Comparison of ENCODE assay signal across 14 cellular contexts in the genomic region with DNA sequence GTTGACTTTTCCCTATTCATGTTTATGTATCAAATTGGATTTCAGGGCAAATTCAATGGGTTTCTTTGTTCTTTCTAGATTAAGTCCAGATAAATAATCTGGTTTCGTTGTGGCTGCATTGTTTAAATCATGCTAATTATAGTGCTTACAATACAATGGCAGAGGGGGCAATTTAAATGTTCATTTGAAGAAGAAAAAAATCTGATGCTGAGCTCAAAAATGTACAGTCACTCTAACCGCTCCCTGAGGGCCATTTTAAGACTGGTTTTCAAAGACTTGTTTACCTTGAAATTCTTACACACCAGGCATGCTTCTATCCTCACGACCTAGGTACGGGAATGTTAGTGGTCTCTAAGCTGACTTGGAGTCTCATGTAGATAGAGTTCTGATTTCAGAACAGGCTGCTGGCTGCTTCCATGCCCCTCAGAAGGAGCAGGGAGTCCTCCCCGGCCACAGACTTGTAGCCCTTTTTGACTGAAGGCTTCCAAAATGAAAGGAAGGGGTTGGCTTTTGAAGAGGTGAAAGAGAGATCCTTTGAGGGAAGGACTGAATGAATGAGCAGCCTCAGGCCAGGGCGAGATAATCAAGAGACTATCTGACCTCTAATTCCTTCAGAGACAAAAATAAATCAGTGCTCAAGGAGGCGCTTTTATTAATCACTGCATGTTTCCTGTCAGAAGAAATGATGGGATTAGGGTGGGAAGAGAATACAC.
A peak's percentile ranks its signal among the peaks of the same experiment; 100 is the strongest.
DNase-seq lines count a peak whose midpoint lies in the region; FAIRE-seq and TF ChIP-seq lines count a peak whose summit lies in the region.
"Had no signal": no experiment of that assay in that cellular context is flagged by ENCODE, and none has a peak within 500 bp of the region (broad histone marks: within the 10 kb centered on the region; RNA-seq: fewer than 3 reads in every experiment).

No MANE protein-coding gene starts in this region.

- no peaks in the 10 kb centered on the region for H3K36me3 Mint-ChIP-seq in activated CD4-positive, alpha-beta T cell treated with anti-CD3 and anti-CD28 coated beads, Interleukin-2, amount 10 ng/mL, durations not matched to agents 24 days and 14 days (ENCODE audit: low read depth)

- H3K27ac Mint-ChIP-seq in activated CD4-positive, alpha-beta T cell treated with anti-CD3 and anti-CD28 coated beads, Interleukin-2, amount 10 ng/mL, durations not matched to agents 24 days and 14 days: peak overlapping the region; percentile 30

- no peaks in the 10 kb centered on the region for H3K27me3 ChIP-seq in fibroblast of lung (ENCODE audit: control insufficient read depth, insufficient read depth, low read length)
- no peaks in the 10 kb centered on the region for H3K27me3 ChIP-seq in smooth muscle cell (ENCODE audit: low read depth)

- no peak for DNase-seq in activated CD4-positive, alpha-beta T cell treated with anti-CD3 and anti-CD28 coated beads, Interleukin-2, amount 10 ng/mL, durations not matched to agents 24 days and 14 days
- no peak for DNase-seq in activated CD4-positive, alpha-beta T cell treated with anti-CD3 and anti-CD28 coated beads, Interleukin-2, amount 50 U/mL, for 1 hour
- DNase-seq in RPMI7951 (ENCODE audit: low read depth): peak; percentile 45
- peak in 1 of 2 donors; percentile 27 for DNase-seq in fibroblast of lung (ENCODE audit: low read depth in 2 of 2)
- DNase-seq in smooth muscle cell (lab: John Stamatoyannopoulos, UW; ENCODE audit: unreplicated experiment): no peak
- no peak for DNase-seq in NCI-H1694 treated with DMSO at 0.1 percent for 48 hours (lab: John Stamatoyannopoulos, UW)
- DNase-seq in DMS153 (lab: John Stamatoyannopoulos, UW): no peak
- no peak for DNase-seq in urothelium cell line (ENCODE audit: low spot score)
- DNase-seq: activated gamma-delta T cell, NCI-H69 had no signal

- H3F3A ChIP-seq in smooth muscle cell (ENCODE audit: low read depth): peaks cover 3% of the 10 kb centered on the region

- H4K20me1 ChIP-seq in fibroblast of lung (ENCODE audit: control insufficient read depth, extremely low read depth, insufficient read depth, low read length) (no peaks in the 10 kb centered on the region), smooth muscle cell (ENCODE audit: low read depth) (no peaks in the 10 kb centered on the region)

- H3K4me1 Mint-ChIP-seq in activated CD4-positive, alpha-beta T cell treated with anti-CD3 and anti-CD28 coated beads, Interleukin-2, amount 10 ng/mL, durations not matched to agents 24 days and 14 days: peaks cover 17% of the 10 kb centered on the region

- H3K9me3 ChIP-seq in fibroblast of lung (ENCODE audit: control insufficient read depth, insufficient read depth, low read depth, low read length) (no peaks in the 10 kb centered on the region), smooth muscle cell (replicated peaks; ENCODE audit: low read depth) (no peaks in the 10 kb centered on the region)

- H3K36me3 ChIP-seq in fibroblast of lung (ENCODE audit: control insufficient read depth, insufficient read depth, low read length) (no peaks in the 10 kb centered on the region), smooth muscle cell (ENCODE audit: low read depth) (no peaks in the 10 kb centered on the region)

- TF ChIP-seq CTCF in fibroblast of lung (conservative IDR thresholded peaks at IDR 0.05 in 1 of 2, IDR thresholded peaks at IDR 0.05 in 1 of 2; ENCODE audit: low read depth in 1 of 2, low read length in 2 of 2): no peak
- TF ChIP-seq CTCF in smooth muscle cell (IDR thresholded peaks at IDR 0.05; ENCODE audit: borderline replicate concordance, insufficient read depth, poor library complexity, severe bottlenecking): no peak

- peaks cover 2% of the 10 kb centered on the region for H3K4me1 ChIP-seq in fibroblast of lung (ENCODE audit: control insufficient read depth, extremely low read depth, insufficient read depth, low read length)
- H3K4me1 ChIP-seq in smooth muscle cell (ENCODE audit: low read depth): peaks cover 30% of the 10 kb centered on the region

- WGBS in smooth muscle cell (ENCODE audit: low lambda C conversion rate): 46% methylated on average over 7 of the region's 7 CpGs

- H3K27me3 Mint-ChIP-seq in activated CD4-positive, alpha-beta T cell treated with anti-CD3 and anti-CD28 coated beads, Interleukin-2, amount 10 ng/mL, durations not matched to agents 24 days and 14 days: no peaks in the 10 kb centered on the region

- H3K4me2 ChIP-seq in fibroblast of lung (ENCODE audit: extremely low read depth, insufficient read depth, low read length) (no peak overlapping the region), smooth muscle cell (peak overlapping the region; percentile 62)

- H3K4me3 ChIP-seq in fibroblast of lung (replicated peaks in 1 of 4; ENCODE audit: control extremely low read depth in 1 of 4, insufficient read depth in 1 of 4, low read depth in 3 of 4, low read length in 4 of 4) (no peak overlapping the region), smooth muscle cell (no peak overlapping the region)

- H3K27ac ChIP-seq in fibroblast of lung (ENCODE audit: insufficient read depth, low read length) (peak overlapping the region; percentile 39), smooth muscle cell (ENCODE audit: low read depth) (peak overlapping the region; percentile 45)

- H3K79me2 ChIP-seq in fibroblast of lung (ENCODE audit: control insufficient read depth, insufficient read depth, low read length) (no peaks in the 10 kb centered on the region), smooth muscle cell (ENCODE audit: low read depth) (no peaks in the 10 kb centered on the region)

- H2AFZ ChIP-seq in fibroblast of lung (ENCODE audit: low read length) (peak overlapping the region; percentile 67), smooth muscle cell (ENCODE audit: low read depth) (peak overlapping the region; percentile 93)

- intact Hi-C loops in activated CD4-positive, alpha-beta T cell treated with anti-CD3 and anti-CD28 coated beads, Interleukin-2, amount 10 ng/mL, durations not matched to agents 24 days and 14 days (cut with micrococcal nuclease): loop anchor here (2.0 kb wide), 1 partner anchor 19 kb away; no protein-coding TSS in a partner anchor

- FAIRE-seq in urothelium cell line (lab: Jason Lieb, UNC): no peak
- FAIRE-seq: endometrium, GM19239, islet of Langerhans, TTC549 had no signal

- H3K9ac ChIP-seq in fibroblast of lung (ENCODE audit: insufficient read depth, low read length) (no peak overlapping the region), smooth muscle cell (ENCODE audit: low read depth) (no peak overlapping the region)

- no peaks in the 10 kb centered on the region for H3K9me3 Mint-ChIP-seq in activated CD4-positive, alpha-beta T cell treated with anti-CD3 and anti-CD28 coated beads, Interleukin-2, amount 10 ng/mL, durations not matched to agents 24 days and 14 days

- H3K4me3 Mint-ChIP-seq in activated CD4-positive, alpha-beta T cell treated with anti-CD3 and anti-CD28 coated beads, Interleukin-2, amount 10 ng/mL, durations not matched to agents 24 days and 14 days: peak overlapping the region; percentile 3
